In the genomic region with DNA sequence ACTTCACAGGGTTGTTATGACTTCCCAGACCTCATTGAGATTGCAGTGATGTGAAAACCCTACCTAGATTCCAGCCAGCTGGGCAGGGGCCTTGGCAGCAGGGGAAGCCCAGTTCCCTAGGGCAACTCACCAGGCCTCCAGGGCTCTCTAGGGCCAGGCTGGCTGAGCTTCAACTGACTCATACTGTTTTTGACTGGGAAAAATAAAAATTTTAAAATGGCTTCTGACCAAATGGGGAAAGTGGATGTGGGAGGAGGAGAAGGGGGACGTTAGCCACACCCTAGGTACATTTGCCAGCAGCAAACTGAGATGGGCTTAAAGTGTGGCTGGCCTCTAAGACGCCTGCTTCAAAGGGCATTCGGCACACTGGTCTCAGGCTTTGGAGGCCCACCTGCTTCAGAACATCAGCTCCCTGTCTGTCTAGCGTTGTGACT, we compare ENCODE assay signal across 9 cellular contexts. TPM values are rescaled to one million over a fixed set of nuclear protein-coding genes. Genes with fewer than 3 reads are reported as not detected.
DNase-seq lines count a peak whose midpoint lies in the region; ATAC-seq and TF ChIP-seq lines count a peak whose summit lies in the region.
"Had no signal": no experiment of that assay in that cellular context is flagged by ENCODE, and none has a peak within 500 bp of the region (broad histone marks: within the 10 kb centered on the region; RNA-seq: fewer than 3 reads in every experiment).

No MANE protein-coding gene starts in this region.

- peak overlapping the region; percentile 33 for H3K27ac Mint-ChIP-seq in activated naive CD4-positive, alpha-beta T cell treated with anti-CD3 and anti-CD28 coated beads for 36 hours

- peaks cover 68% of the 10 kb centered on the region for H3K4me1 Mint-ChIP-seq in activated naive CD4-positive, alpha-beta T cell treated with anti-CD3 and anti-CD28 coated beads for 36 hours (ENCODE audit: low read depth)

- H3K4me3 ChIP-seq in vagina: no peak overlapping the region

- peaks cover 84% of the 10 kb centered on the region for H3K4me1 ChIP-seq in vagina

- no peaks in the 10 kb centered on the region for H3K27me3 ChIP-seq in vagina

- H3K27me3 Mint-ChIP-seq in activated naive CD4-positive, alpha-beta T cell treated with anti-CD3 and anti-CD28 coated beads for 36 hours (ENCODE audit: low read depth): no peaks in the 10 kb centered on the region

- intact Hi-C loops in activated naive CD4-positive, alpha-beta T cell treated with anti-CD3 and anti-CD28 coated beads for 36 hours (cut with micrococcal nuclease): loop anchor here (5.0 kb wide), 1 partner anchor 39 kb away; a partner anchor contains a TSS
- intact Hi-C loops in vagina (cut with DNase I): no loop called here

- CTCF ChIA-PET in activated naive CD4-positive, alpha-beta T cell treated with anti-CD3 and anti-CD28 coated beads for 36 hours (lab: Charles Lee): interaction anchor here (4.1 kb wide), 1 partner anchor 19 kb away, joined by 24 read pairs; no protein-coding TSS in a partner anchor

- no peak for TF ChIP-seq POLR2A in vagina (IDR thresholded peaks at IDR 0.05)

- peak; percentile 26 for DNase-seq in activated naive CD4-positive, alpha-beta T cell treated with anti-CD3 and anti-CD28 coated beads for 36 hours
- no peak for DNase-seq in activated naive CD4-positive, alpha-beta T cell (lab: John Stamatoyannopoulos, UW)
- DNase-seq in RPMI7951 (ENCODE audit: low read depth): peak; percentile 87
- DNase-seq in glomerular visceral epithelial cell (ENCODE audit: extremely low spot score): peak; percentile 69
- DNase-seq in vagina (ENCODE audit: extremely low spot score in 2 of 2): no peak
- no peak for DNase-seq in HuH-7.5 (ENCODE audit: low spot score)
- no peak for DNase-seq in AML-193 (lab: John Stamatoyannopoulos, UW)
- DNase-seq: WERI-Rb-1 had no signal

- no peak for ATAC-seq in HG03520 (IDR thresholded peaks at IDR 0.05; ENCODE audit: unreplicated experiment)

- TF ChIP-seq CTCF in vagina (IDR thresholded peaks at IDR 0.05): no peak

- H3K9me3 ChIP-seq in vagina: no peaks in the 10 kb centered on the region

- no peaks in the 10 kb centered on the region for H3K36me3 ChIP-seq in vagina
- H3K36me3 ChIP-seq: WERI-Rb-1 had no signal

- peaks cover 6% of the 10 kb centered on the region for H3K36me3 Mint-ChIP-seq in activated naive CD4-positive, alpha-beta T cell treated with anti-CD3 and anti-CD28 coated beads for 36 hours (ENCODE audit: low read depth)

- no peaks in the 10 kb centered on the region for H3K9me3 Mint-ChIP-seq in activated naive CD4-positive, alpha-beta T cell treated with anti-CD3 and anti-CD28 coated beads for 36 hours

- H3K27ac ChIP-seq in vagina: peak overlapping the region; percentile 36
- H3K27ac ChIP-seq: WERI-Rb-1 had no signal

- no peak overlapping the region for H3K4me3 Mint-ChIP-seq in activated naive CD4-positive, alpha-beta T cell treated with anti-CD3 and anti-CD28 coated beads for 36 hours

RNA-seq across cellular contexts. Expression of a gene that starts 39.0 kb away (rescaled TPM):
- 10 to 100 TPM; 28.2 to 29.0 TPM for total RNA-seq in activated naive CD4-positive, alpha-beta T cell treated with anti-CD3 and anti-CD28 coated beads for 36 hours
- 8.8 and 14.2 TPM in 2 replicates for total RNA-seq in RPMI7951 (2014; rRNA removed; shearing (Covaris generic))
- total RNA-seq in vagina: 44.0 TPM

Comparison
In these comparisons a context has a peak if more than half of its experiments do, and no peak if none do; other contexts are left out.
1. DNase-seq: peak in activated naive CD4-positive, alpha-beta T cell treated with anti-CD3 and anti-CD28 coated beads for 36 hours (single experiment), RPMI7951 (single experiment) and glomerular visceral epithelial cell (single experiment); none in activated naive CD4-positive, alpha-beta T cell (0 of 4), vagina (0 of 2), HuH-7.5 (single experiment) and AML-193 (0 of 2).